Comparison of ENCODE assay signal across 13 cellular contexts in the genomic region with DNA sequence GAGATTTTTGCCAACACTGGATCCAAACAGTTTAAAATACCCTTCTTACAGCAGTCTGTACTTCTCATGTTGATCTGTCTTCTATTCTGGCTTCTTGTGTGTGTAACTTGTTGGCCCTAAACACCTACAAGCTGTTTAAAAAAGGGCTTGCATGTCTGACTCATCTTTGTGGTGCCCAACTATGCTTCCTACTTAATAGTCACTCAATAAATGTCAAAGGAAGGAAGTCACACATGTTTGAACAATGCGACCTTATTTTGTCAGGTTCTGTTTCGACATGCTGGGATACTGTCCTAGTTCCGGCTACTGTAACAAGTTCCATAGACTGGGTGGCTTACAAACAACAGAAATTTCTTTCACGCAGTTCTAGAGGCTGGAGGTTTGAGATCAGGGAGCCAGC. TPM values are rescaled to one million over a fixed set of nuclear protein-coding genes. Genes with fewer than 3 reads are reported as not detected.
DNase-seq lines count a peak whose midpoint lies in the region; ATAC-seq and TF ChIP-seq lines count a peak whose summit lies in the region.
"Had no signal": no experiment of that assay in that cellular context is flagged by ENCODE, and none has a peak within 500 bp of the region (broad histone marks: within the 10 kb centered on the region; RNA-seq: fewer than 3 reads in every experiment).

No MANE protein-coding gene starts in this region.

- intact Hi-C loops in activated CD8-positive, alpha-beta T cell treated with anti-CD3 and anti-CD28 coated beads for 36 hours (cut with micrococcal nuclease), result loop anchor here (2.0 kb wide), 1 partner anchor 219 kb away; no protein-coding TSS in a partner anchor

- peaks cover 13% of the 10 kb centered on the region for H3K4me1 Mint-ChIP-seq in activated CD8-positive, alpha-beta T cell treated with anti-CD3 and anti-CD28 coated beads for 36 hours (ENCODE audit: low read depth)

- POLR2A ChIA-PET in activated CD8-positive, alpha-beta T cell treated with anti-CD3 and anti-CD28 coated beads for 36 hours (lab: Charles Lee), result interaction anchor here (0.6 to 1.9 kb wide), 4 partner anchors 8 to 33 kb away, joined by 3 to 5 read pairs (median 4); partner anchors contain the start of gene GRK5

- peak overlapping the region; percentile 77 for H3K27ac Mint-ChIP-seq in activated CD8-positive, alpha-beta T cell treated with anti-CD3 and anti-CD28 coated beads for 36 hours
- H3K27ac Mint-ChIP-seq: type B pancreatic cell had no signal

- no peaks in the 10 kb centered on the region for H3K27me3 Mint-ChIP-seq in activated CD8-positive, alpha-beta T cell treated with anti-CD3 and anti-CD28 coated beads for 36 hours

- no peak overlapping the region for H3K4me3 ChIP-seq in fibroblast of mammary gland (ENCODE audit: control insufficient read depth, low read depth, low read length)

- DNase-seq in AG08395 (ENCODE audit: low spot score) (peak; percentile 48), HCEC 1CT (peak; percentile 86), fibroblast of mammary gland (ENCODE audit: low read depth) (peak; percentile 69), middle frontal gyrus (ENCODE audit: extremely low spot score, low spot score) (no peak), SIG-M5 treated with dmso at 0.1 percent for 504 hours (lab: John Stamatoyannopoulos, UW; ENCODE audit: unreplicated experiment) (no peak), NCI-H1417 (lab: John Stamatoyannopoulos, UW) (no peak), NCI-H1436 treated with DMSO at 0.1 percent for 48 hours (lab: John Stamatoyannopoulos, UW) (no peak)
- peak; percentile 24 for DNase-seq in activated CD8-positive, alpha-beta T cell treated with anti-CD3 and anti-CD28 coated beads for 36 hours
- DNase-seq: C1 segment of cervical spinal cord; effector CD4-positive, alpha-beta T cell; NCI-H510A had no signal

- ATAC-seq in activated CD8-positive, alpha-beta T cell treated with anti-CD3 and anti-CD28 coated beads for 36 hours, result peak; percentile 82
- ATAC-seq: Right ventricle myocardium inferior had no signal

- no peaks in the 10 kb centered on the region for H3K36me3 Mint-ChIP-seq in activated CD8-positive, alpha-beta T cell treated with anti-CD3 and anti-CD28 coated beads for 36 hours (ENCODE audit: low read depth)
- H3K36me3 Mint-ChIP-seq: type B pancreatic cell had no signal

- TF ChIP-seq CTCF in activated CD8-positive, alpha-beta T cell treated with anti-CD3 and anti-CD28 coated beads for 36 hours (IDR thresholded peaks at IDR 0.05), result no peak
- TF ChIP-seq CTCF in fibroblast of mammary gland (conservative IDR thresholded peaks at IDR 0.05; ENCODE audit: control insufficient read depth, insufficient read depth, low read depth, low read length), result no peak

- H3K4me3 Mint-ChIP-seq in activated CD8-positive, alpha-beta T cell treated with anti-CD3 and anti-CD28 coated beads for 36 hours, result no peak overlapping the region
- H3K4me3 Mint-ChIP-seq: type B pancreatic cell had no signal

- H3K9me3 Mint-ChIP-seq in activated CD8-positive, alpha-beta T cell treated with anti-CD3 and anti-CD28 coated beads for 36 hours, result no peaks in the 10 kb centered on the region
- H3K9me3 Mint-ChIP-seq: type B pancreatic cell had no signal

- CTCF ChIA-PET in activated CD8-positive, alpha-beta T cell treated with anti-CD3 and anti-CD28 coated beads for 36 hours (lab: Charles Lee), result interaction anchor here (0.8 to 3.9 kb wide), 19 partner anchors 8 to 302 kb away, joined by 3 to 61 read pairs (median 6); partner anchors contain the start of gene GRK5

RNA-seq across cellular contexts. Expression of gene GRK5, which starts 9.4 kb away (rescaled TPM):
- total RNA-seq in activated CD8-positive, alpha-beta T cell treated with anti-CD3 and anti-CD28 coated beads for 36 hours, result 10 to 100 TPM; 14.8 to 15.6 TPM

RNA-seq across cellular contexts. Expression of gene PRDX3, which starts 19.3 kb away (rescaled TPM):
- total RNA-seq in activated CD8-positive, alpha-beta T cell treated with anti-CD3 and anti-CD28 coated beads for 36 hours, result 100 to 1,000 TPM; 198 to 203 TPM

RNA-seq across cellular contexts. Expression of gene SFXN4, which starts 32.4 kb away (rescaled TPM):
- total RNA-seq in activated CD8-positive, alpha-beta T cell treated with anti-CD3 and anti-CD28 coated beads for 36 hours, result 10 to 100 TPM; 45.9 to 50.3 TPM

Comparison
In these comparisons a context has a peak if more than half of its experiments do, and no peak if none do; other contexts are left out.
1. DNase-seq: peak in AG08395 (single experiment), HCEC 1CT (single experiment), activated CD8-positive, alpha-beta T cell treated with anti-CD3 and anti-CD28 coated beads for 36 hours (single experiment) and fibroblast of mammary gland (single experiment); none in middle frontal gyrus (single experiment), SIG-M5 treated with dmso at 0.1 percent for 504 hours (single experiment), NCI-H1417 (0 of 3) and NCI-H1436 treated with DMSO at 0.1 percent for 48 hours (single experiment).